Comparison of ENCODE assay signal across 2 cellular contexts in genomic region chr12:55985976-55986375, GRCh38. TPM values are rescaled to one million over a fixed set of nuclear protein-coding genes. Genes with fewer than 3 reads are reported as not detected.
"Had no signal": no experiment of that assay in that cellular context is flagged by ENCODE, and none has a peak within 500 bp of the region (broad histone marks: within the 10 kb centered on the region; RNA-seq: fewer than 3 reads in every experiment).

No MANE protein-coding gene starts in this region.

RNA-seq across cellular contexts. Expression of gene PMEL, which starts 20.1 kb away (rescaled TPM):
- total RNA-seq: naive thymus-derived CD8-positive, alpha-beta T cell had no signal
- polyA plus RNA-seq: neural cell had no signal
